ENCODE assay signal across 9 cellular contexts in genomic region chr4:173509031-173510001, GRCh38. TPM values are rescaled to one million over a fixed set of nuclear protein-coding genes. Genes with fewer than 3 reads are reported as not detected.
DNase-seq lines count a peak whose midpoint lies in the region; ATAC-seq, FAIRE-seq and TF ChIP-seq lines count a peak whose summit lies in the region.
"Had no signal": no experiment of that assay in that cellular context is flagged by ENCODE, and none has a peak within 500 bp of the region (broad histone marks: within the 10 kb centered on the region; RNA-seq: fewer than 3 reads in every experiment).

No MANE protein-coding gene starts in this region.

- TF ChIP-seq POLR2A in GM18526 (IDR thresholded peaks at IDR 0.05; ENCODE audit: extremely low read depth, insufficient read length) (peak; percentile 54), GM12892 (IDR thresholded peaks at IDR 0.05; ENCODE audit: low read depth, low read length) (no peak)

- no peak for FAIRE-seq in GM12892 (lab: Jason Lieb, UNC)

- no peaks in the 10 kb centered on the region for H3K9me3 ChIP-seq in mucosa of descending colon

- H3K36me3 ChIP-seq in mucosa of descending colon (ENCODE audit: low read depth): no peaks in the 10 kb centered on the region

- ATAC-seq in HG03175 (IDR thresholded peaks at IDR 0.05; ENCODE audit: unreplicated experiment) (peak; percentile 33), mucosa of descending colon (peak; percentile 52), GM21723 (IDR thresholded peaks at IDR 0.05; ENCODE audit: unreplicated experiment) (no peak)

- peak overlapping the region; percentile 82 to 88 for H3K27ac ChIP-seq in coronary artery
- H3K27ac ChIP-seq: SK-N-MC had no signal

- DNase-seq in coronary artery (ENCODE audit: low spot score) (no peak), mucosa of descending colon (no peak), NK-92 (lab: John Stamatoyannopoulos, UW; ENCODE audit: unreplicated experiment) (no peak), GM12892 (ENCODE audit: insufficient read length) (no peak), GF-D8 (lab: John Stamatoyannopoulos, UW) (no peak)

- H3K4me1 ChIP-seq in mucosa of descending colon (ENCODE audit: low read depth): no peaks in the 10 kb centered on the region

- TF ChIP-seq CTCF in coronary artery (IDR thresholded peaks at IDR 0.05) (no peak), mucosa of descending colon (IDR thresholded peaks at IDR 0.05) (no peak)

- H3K4me3 ChIP-seq in coronary artery (peak overlapping the region; percentile 80), mucosa of descending colon (no peak overlapping the region)
- H3K4me3 ChIP-seq: SK-N-MC had no signal

- intact Hi-C loops in mucosa of descending colon (cut with DNase I, micrococcal nuclease): loop anchor here in 1 of 2 donors (10.0 kb wide), 1 partner anchor 805 kb away; no protein-coding TSS in a partner anchor

RNA-seq across cellular contexts. Expression of gene HAND2, which starts 20.7 kb away (rescaled TPM):
- 100 to 1,000 TPM in 1 of 3 donors, 10 to 100 TPM in 1, 1 to 10 TPM in 1; 3.3 to 175 (median 11.8) TPM for total RNA-seq in mucosa of descending colon
- polyA plus RNA-seq in GM12892 (2012; ENCODE audit: missing spikeins): not detected
